Comparison of ENCODE assay signal across 11 cellular contexts in the genomic region with DNA sequence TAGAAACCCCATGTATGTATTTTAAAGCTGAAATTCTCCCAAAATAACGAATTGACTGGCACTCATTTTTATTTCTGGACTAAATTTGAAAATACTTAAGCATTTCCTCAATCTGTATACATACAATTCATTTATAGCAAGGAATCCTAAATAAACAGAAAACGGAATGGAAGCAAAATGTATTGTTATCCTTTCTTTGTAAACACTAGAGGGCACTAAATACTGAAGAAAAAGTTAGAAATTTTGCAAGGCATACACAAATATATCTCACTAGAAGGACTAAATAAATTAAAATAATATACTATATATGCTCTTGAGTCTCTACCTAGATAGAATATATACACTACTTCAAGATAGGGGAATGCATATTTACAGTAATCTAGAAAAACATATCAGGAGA. TPM values are rescaled to one million over a fixed set of nuclear protein-coding genes. Genes with fewer than 3 reads are reported as not detected.
DNase-seq lines count a peak whose midpoint lies in the region; ATAC-seq and TF ChIP-seq lines count a peak whose summit lies in the region.
"Had no signal": no experiment of that assay in that cellular context is flagged by ENCODE, and none has a peak within 500 bp of the region (broad histone marks: within the 10 kb centered on the region; RNA-seq: fewer than 3 reads in every experiment).

No MANE protein-coding gene starts in this region.

- WGBS in testis, 2 donors: 17 to 19% methylated on average over 2 of the region's 2 CpGs

- H3K27ac Mint-ChIP-seq in natural killer cell: no peak overlapping the region

- TF ChIP-seq CTCF in choroid plexus epithelial cell (conservative IDR thresholded peaks at IDR 0.05; ENCODE audit: low read depth, low read length) (peak; percentile 38), gastrocnemius medialis (IDR thresholded peaks at IDR 0.05 in 4 of 5, conservative IDR thresholded peaks at IDR 0.05 in 1 of 5) (peak in 3 of 5 experiments; percentile 38 to 53 (median 49)), natural killer cell (IDR thresholded peaks at IDR 0.05) (no peak), testis (IDR thresholded peaks at IDR 0.05) (peak in 1 of 3 experiments; percentile 20)

- H3K9me3 Mint-ChIP-seq in natural killer cell: no peaks in the 10 kb centered on the region
- H3K9me3 Mint-ChIP-seq: activated T-cell treated with anti-CD3 and anti-CD28 coated beads, Interleukin-2, amount 50 U/mL, for 4 hours had no signal

- no peaks in the 10 kb centered on the region for H3K27me3 ChIP-seq in gastrocnemius medialis
- H3K27me3 ChIP-seq in testis: no peaks in the 10 kb centered on the region
- H3K27me3 ChIP-seq: BLaER1 had no signal

- H3K27ac ChIP-seq in gastrocnemius medialis (no peak overlapping the region), testis (no peak overlapping the region)
- H3K27ac ChIP-seq: BLaER1 had no signal

- H3K4me3 ChIP-seq in choroid plexus epithelial cell (ENCODE audit: low read depth, low read length): no peak overlapping the region
- no peak overlapping the region for H3K4me3 ChIP-seq in gastrocnemius medialis
- H3K4me3 ChIP-seq in testis: no peak overlapping the region
- H3K4me3 ChIP-seq: BLaER1, HAP-1 had no signal

- TF ChIP-seq POLR2A in gastrocnemius medialis (IDR thresholded peaks at IDR 0.05): no peak
- TF ChIP-seq POLR2A in testis (IDR thresholded peaks at IDR 0.05): no peak

- H3K9me3 ChIP-seq in gastrocnemius medialis (no peaks in the 10 kb centered on the region), testis (no peaks in the 10 kb centered on the region)
- H3K9me3 ChIP-seq: BLaER1, HAP-1 had no signal

- peaks cover 0 to 3% of the 10 kb centered on the region in 2 donors for H3K27me3 Mint-ChIP-seq in natural killer cell (ENCODE audit: low read depth in 2 of 2)

- H3K36me3 ChIP-seq in gastrocnemius medialis (no peaks in the 10 kb centered on the region), testis (ENCODE audit: low read depth, missing control alignments) (no peaks in the 10 kb centered on the region)
- H3K36me3 ChIP-seq: BLaER1, HAP-1 had no signal

- DNase-seq in NOMO-1 (lab: John Stamatoyannopoulos, UW; ENCODE audit: unreplicated experiment in 2 of 2): peak; percentile 12 to 21
- no peak for DNase-seq in NOMO-1 treated with dmso at 0.1 percent for 144 hours (lab: John Stamatoyannopoulos, UW; ENCODE audit: unreplicated experiment)
- peak; percentile 51 for DNase-seq in NCI-H2227 treated with DMSO at 0.1 percent for 48 hours (lab: John Stamatoyannopoulos, UW)
- DNase-seq in choroid plexus epithelial cell (ENCODE audit: low read depth): peak; percentile 12
- no peak for DNase-seq in gastrocnemius medialis
- DNase-seq in natural killer cell: no peak
- DNase-seq in testis: no peak
- no peak for DNase-seq in stimulated activated CD4-positive, alpha-beta T cell treated with anti-CD3 and anti-CD28 coated beads, Interleukin-4, amount 100 ng/mL, for 4 hours
- DNase-seq: activated T-cell treated with anti-CD3 and anti-CD28 coated beads, Interleukin-2, amount 50 U/mL, for 4 hours had no signal

- in situ Hi-C loops in gastrocnemius medialis (cut with MboI; ENCODE audit: low sequenced_read_pairs in 4 of 4): loop anchor here in 3 of 4 donors (10.0 kb wide), 1 partner anchor 135 kb away; no protein-coding TSS in a partner anchor

- ATAC-seq in gastrocnemius medialis (no peak), natural killer cell (no peak)
- ATAC-seq: activated T-cell treated with anti-CD3 and anti-CD28 coated beads, Interleukin-2, amount 50 U/mL, for 4 hours had no signal

- intact Hi-C loops in gastrocnemius medialis (cut with DNase I; ENCODE audit: low total_unique reads) (loop anchor here (2.0 to 5.0 kb wide), 2 partner anchors 77 to 135 kb away; no protein-coding TSS in a partner anchor), natural killer cell (cut with micrococcal nuclease) (no loop called here), testis (cut with DNase I; ENCODE audit: low total_unique reads) (no loop called here)

- H3K4me3 Mint-ChIP-seq in natural killer cell: no peak overlapping the region
- H3K4me3 Mint-ChIP-seq: activated T-cell treated with anti-CD3 and anti-CD28 coated beads, Interleukin-2, amount 50 U/mL, for 4 hours had no signal

- no peaks in the 10 kb centered on the region for H3K36me3 Mint-ChIP-seq in natural killer cell

- no peaks in the 10 kb centered on the region for H3K4me1 Mint-ChIP-seq in natural killer cell

- no peaks in the 10 kb centered on the region for H3K4me1 ChIP-seq in gastrocnemius medialis
- H3K4me1 ChIP-seq in testis: no peaks in the 10 kb centered on the region
- H3K4me1 ChIP-seq: BLaER1, HAP-1 had no signal

RNA-seq across cellular contexts. Expression of gene ANO5, which starts 23.1 kb away (rescaled TPM):
- total RNA-seq in gastrocnemius medialis (10 to 100 TPM; 18.8 to 71.2 (median 35.4) TPM), natural killer cell (under 1 TPM; 0.05 to 0.08 (median 0.05) TPM), testis (1 to 10 TPM; 4.8 to 7.1 TPM)
- 5.8 TPM for polyA plus RNA-seq in testis (ENCODE audit: insufficient read depth, low read depth, low replicate concordance)

Comparison
In these comparisons a context has a peak if more than half of its experiments do, and no peak if none do; other contexts are left out.
1. DNase-seq: peak in NOMO-1 (2 of 2), NCI-H2227 treated with DMSO at 0.1 percent for 48 hours (single experiment) and choroid plexus epithelial cell (single experiment); none in NOMO-1 treated with dmso at 0.1 percent for 144 hours (single experiment), gastrocnemius medialis (0 of 2), natural killer cell (single experiment), testis (single experiment) and stimulated activated CD4-positive, alpha-beta T cell treated with anti-CD3 and anti-CD28 coated beads, Interleukin-4, amount 100 ng/mL, for 4 hours (0 of 2).
2. RNA of gene ANO5, which starts 23.1 kb away (total RNA-seq): 18.8 to 71.2 TPM in gastrocnemius medialis and 4.8 to 7.1 TPM in testis; 0.05 to 0.08 TPM in natural killer cell; every median in the first group is over 4 times any median in the second.